ENCODE assay signal across 1 cellular context in the genomic region with DNA sequence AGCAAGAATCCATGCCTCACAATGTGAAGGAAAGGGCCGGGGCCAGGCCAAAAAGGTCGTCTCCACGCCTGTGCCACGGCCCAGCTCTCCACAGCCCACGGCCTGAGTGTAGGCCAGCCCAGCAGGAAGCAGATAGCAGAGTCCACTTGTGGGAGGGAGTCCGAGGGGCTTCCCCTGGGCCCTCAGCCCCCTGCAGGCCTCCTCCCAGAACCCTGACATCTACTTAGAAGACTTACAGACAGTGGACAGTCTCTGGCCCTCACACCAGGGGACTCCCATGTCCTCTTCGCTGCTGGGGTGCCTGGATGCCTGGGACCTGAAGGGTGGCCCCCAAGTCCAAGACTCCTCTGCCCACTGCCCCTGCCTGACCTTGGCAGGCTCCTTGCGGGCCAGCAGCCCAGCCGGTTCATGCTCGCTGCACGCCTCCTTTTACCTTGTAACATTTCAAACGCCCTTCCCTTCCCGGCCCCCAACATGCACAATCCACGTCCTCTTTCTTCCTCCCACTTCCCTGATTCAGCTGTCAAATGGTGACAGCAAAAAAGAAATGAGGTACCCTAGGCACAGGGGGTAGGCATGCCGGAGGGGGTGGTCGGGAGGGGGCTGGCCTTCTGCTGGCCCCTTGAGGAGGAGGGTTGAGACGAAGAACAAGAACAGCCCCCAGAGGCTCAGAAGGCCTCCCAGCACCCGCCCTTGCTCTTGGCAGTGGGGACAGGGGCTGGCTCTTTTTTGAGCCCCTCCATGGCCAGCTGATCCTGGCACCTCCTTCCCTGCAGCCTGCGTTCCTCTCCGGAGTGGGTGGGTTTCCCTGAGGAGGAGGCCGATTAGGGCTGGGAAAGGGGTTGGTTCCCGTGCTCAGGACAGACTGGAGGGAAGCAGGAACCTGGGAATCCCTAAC.
TF ChIP-seq lines count a peak whose summit lies in the region.

No MANE protein-coding gene starts in this region.

TF ChIP-seq in K562, 482 proteins besides CTCF, POLR2A, EP300 and RAD21 (continued from another document):
- TF ChIP-seq, protein P1, sequence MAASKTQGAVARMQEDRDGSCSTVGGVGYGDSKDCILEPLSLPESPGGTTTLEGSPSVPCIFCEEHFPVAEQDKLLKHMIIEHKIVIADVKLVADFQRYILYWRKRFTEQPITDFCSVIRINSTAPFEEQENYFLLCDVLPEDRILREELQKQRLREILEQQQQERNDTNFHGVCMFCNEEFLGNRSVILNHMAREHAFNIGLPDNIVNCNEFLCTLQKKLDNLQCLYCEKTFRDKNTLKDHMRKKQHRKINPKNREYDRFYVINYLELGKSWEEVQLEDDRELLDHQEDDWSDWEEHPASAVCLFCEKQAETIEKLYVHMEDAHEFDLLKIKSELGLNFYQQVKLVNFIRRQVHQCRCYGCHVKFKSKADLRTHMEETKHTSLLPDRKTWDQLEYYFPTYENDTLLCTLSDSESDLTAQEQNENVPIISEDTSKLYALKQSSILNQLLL (CRISPR knock-in tag; IDR thresholded peaks at IDR 0.05; ENCODE audit: borderline replicate concordance), result no peak
- TF ChIP-seq TCF3 (CRISPR knock-in tag; IDR thresholded peaks at IDR 0.05), result peak; percentile 26; the same call in 1 of the 2 replicates
- TF ChIP-seq SMARCB1 (IDR thresholded peaks at IDR 0.05; ENCODE audit: insufficient read length, low read depth), result no peak
- peak; percentile 85; the same call in 1 of the 2 replicates for TF ChIP-seq NR1H2 (CRISPR knock-in tag; IDR thresholded peaks at IDR 0.05)
- peak; percentile 77 for TF ChIP-seq NFRKB (IDR thresholded peaks at IDR 0.05; ENCODE audit: low read depth)
- no peak for TF ChIP-seq GABPA (tag; conservative IDR thresholded peaks at IDR 0.05; ENCODE audit: low read depth)
- TF ChIP-seq RBM22 (IDR thresholded peaks at IDR 0.05; ENCODE audit: low read depth, low read length, poor library complexity, severe bottlenecking), result no peak
- TF ChIP-seq NR2C1 (IDR thresholded peaks at IDR 0.05), result no peak; the same call in 1 of the 2 replicates
- TF ChIP-seq NR2C1 (tag; IDR thresholded peaks at IDR 0.05), result 0 out of 2 replicates have a peak, but pooled peaks have one; percentile 3
- no peak for TF ChIP-seq KLF13 (tag; IDR thresholded peaks at IDR 0.05; ENCODE audit: borderline replicate concordance, low read depth)
- TF ChIP-seq ZNF77 (CRISPR knock-in tag; IDR thresholded peaks at IDR 0.05), result no peak
- TF ChIP-seq, protein P2, sequence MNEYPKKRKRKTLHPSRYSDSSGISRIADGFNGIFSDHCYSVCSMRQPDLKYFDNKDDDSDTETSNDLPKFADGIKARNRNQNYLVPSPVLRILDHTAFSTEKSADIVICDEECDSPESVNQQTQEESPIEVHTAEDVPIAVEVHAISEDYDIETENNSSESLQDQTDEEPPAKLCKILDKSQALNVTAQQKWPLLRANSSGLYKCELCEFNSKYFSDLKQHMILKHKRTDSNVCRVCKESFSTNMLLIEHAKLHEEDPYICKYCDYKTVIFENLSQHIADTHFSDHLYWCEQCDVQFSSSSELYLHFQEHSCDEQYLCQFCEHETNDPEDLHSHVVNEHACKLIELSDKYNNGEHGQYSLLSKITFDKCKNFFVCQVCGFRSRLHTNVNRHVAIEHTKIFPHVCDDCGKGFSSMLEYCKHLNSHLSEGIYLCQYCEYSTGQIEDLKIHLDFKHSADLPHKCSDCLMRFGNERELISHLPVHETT (CRISPR knock-in tag; conservative IDR thresholded peaks at IDR 0.05 in 1 of 2, IDR thresholded peaks at IDR 0.05 in 1 of 2), result peak in 1 of 2 experiments; percentile 50; a peak in 1 of 4 replicates
- TF ChIP-seq CBFB (CRISPR knock-in tag; IDR thresholded peaks at IDR 0.05), result 0 out of 2 replicates have a peak, but pooled peaks have one; percentile 7
- TF ChIP-seq, protein P3, sequence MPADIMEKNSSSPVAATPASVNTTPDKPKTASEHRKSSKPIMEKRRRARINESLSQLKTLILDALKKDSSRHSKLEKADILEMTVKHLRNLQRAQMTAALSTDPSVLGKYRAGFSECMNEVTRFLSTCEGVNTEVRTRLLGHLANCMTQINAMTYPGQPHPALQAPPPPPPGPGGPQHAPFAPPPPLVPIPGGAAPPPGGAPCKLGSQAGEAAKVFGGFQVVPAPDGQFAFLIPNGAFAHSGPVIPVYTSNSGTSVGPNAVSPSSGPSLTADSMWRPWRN (IDR thresholded peaks at IDR 0.05; ENCODE audit: low read depth), result no peak
- TF ChIP-seq TEAD4 (IDR thresholded peaks at IDR 0.05; ENCODE audit: low read length), result no peak
- no peak for TF ChIP-seq TEAD4 (CRISPR knock-in tag; IDR thresholded peaks at IDR 0.05; ENCODE audit: borderline replicate concordance)
- TF ChIP-seq SNRNP70 (optimal IDR thresholded peaks at IDR 0.05; ENCODE audit: low read depth, low read length), result no peak
- TF ChIP-seq ZNF124 (CRISPR knock-in tag; IDR thresholded peaks at IDR 0.05), result no peak
- no peak for TF ChIP-seq FOXM1 (IDR thresholded peaks at IDR 0.05; ENCODE audit: low read depth)
- TF ChIP-seq FOXM1 (CRISPR knock-in tag; IDR thresholded peaks at IDR 0.05; ENCODE audit: low read depth), result peak; percentile 13; the same call in 1 of the 2 replicates
- 0 out of 2 replicates have a peak, but pooled peaks have one; percentile 21 for TF ChIP-seq XRCC5 (IDR thresholded peaks at IDR 0.05; ENCODE audit: low read depth, low read length)
- no peak for TF ChIP-seq SMC3 (conservative IDR thresholded peaks at IDR 0.05; ENCODE audit: insufficient read depth, low read depth, low read length)
- TF ChIP-seq, protein P4, sequence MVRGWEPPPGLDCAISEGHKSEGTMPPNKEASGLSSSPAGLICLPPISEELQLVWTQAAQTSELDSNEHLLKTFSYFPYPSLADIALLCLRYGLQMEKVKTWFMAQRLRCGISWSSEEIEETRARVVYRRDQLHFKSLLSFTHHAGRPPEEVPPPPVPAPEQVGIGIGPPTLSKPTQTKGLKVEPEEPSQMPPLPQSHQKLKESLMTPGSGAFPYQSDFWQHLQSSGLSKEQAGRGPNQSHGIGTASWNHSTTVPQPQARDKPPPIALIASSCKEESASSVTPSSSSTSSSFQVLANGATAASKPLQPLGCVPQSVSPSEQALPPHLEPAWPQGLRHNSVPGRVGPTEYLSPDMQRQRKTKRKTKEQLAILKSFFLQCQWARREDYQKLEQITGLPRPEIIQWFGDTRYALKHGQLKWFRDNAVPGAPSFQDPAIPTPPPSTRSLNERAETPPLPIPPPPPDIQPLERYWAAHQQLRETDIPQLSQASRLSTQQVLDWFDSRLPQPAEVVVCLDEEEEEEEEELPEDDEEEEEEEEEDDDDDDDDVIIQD (CRISPR knock-in tag; IDR thresholded peaks at IDR 0.05), result no peak
- TF ChIP-seq, protein P5, sequence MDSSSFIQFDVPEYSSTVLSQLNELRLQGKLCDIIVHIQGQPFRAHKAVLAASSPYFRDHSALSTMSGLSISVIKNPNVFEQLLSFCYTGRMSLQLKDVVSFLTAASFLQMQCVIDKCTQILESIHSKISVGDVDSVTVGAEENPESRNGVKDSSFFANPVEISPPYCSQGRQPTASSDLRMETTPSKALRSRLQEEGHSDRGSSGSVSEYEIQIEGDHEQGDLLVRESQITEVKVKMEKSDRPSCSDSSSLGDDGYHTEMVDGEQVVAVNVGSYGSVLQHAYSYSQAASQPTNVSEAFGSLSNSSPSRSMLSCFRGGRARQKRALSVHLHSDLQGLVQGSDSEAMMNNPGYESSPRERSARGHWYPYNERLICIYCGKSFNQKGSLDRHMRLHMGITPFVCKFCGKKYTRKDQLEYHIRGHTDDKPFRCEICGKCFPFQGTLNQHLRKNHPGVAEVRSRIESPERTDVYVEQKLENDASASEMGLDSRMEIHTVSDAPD (CRISPR knock-in tag; IDR thresholded peaks at IDR 0.05), result no peak
- TF ChIP-seq, protein P6, sequence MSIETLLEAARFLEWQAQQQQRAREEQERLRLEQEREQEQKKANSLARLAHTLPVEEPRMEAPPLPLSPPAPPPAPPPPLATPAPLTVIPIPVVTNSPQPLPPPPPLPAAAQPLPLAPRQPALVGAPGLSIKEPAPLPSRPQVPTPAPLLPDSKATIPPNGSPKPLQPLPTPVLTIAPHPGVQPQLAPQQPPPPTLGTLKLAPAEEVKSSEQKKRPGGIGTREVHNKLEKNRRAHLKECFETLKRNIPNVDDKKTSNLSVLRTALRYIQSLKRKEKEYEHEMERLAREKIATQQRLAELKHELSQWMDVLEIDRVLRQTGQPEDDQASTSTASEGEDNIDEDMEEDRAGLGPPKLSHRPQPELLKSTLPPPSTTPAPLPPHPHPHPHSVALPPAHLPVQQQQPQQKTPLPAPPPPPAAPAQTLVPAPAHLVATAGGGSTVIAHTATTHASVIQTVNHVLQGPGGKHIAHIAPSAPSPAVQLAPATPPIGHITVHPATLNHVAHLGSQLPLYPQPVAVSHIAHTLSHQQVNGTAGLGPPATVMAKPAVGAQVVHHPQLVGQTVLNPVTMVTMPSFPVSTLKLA (conservative IDR thresholded peaks at IDR 0.05), result peak in 1 of 2 experiments; percentile 46; a peak in 3 of 4 replicates
- no peak for TF ChIP-seq ZNF699 (CRISPR knock-in tag; IDR thresholded peaks at IDR 0.05; ENCODE audit: insufficient replicate concordance)
- no peak for TF ChIP-seq ZNF232 (CRISPR knock-in tag; IDR thresholded peaks at IDR 0.05)
- TF ChIP-seq TAF9B (IDR thresholded peaks at IDR 0.05; ENCODE audit: partially characterized antibody), result peak; percentile 21
- TF ChIP-seq ZNF707 (CRISPR knock-in tag; conservative IDR thresholded peaks at IDR 0.05), result no peak
- TF ChIP-seq SPI1 (IDR thresholded peaks at IDR 0.05; ENCODE audit: borderline replicate concordance, low read depth, low read length), result peak; percentile 67; the same call in 1 of the 2 replicates
- no peak for TF ChIP-seq GTF2F1 (IDR thresholded peaks at IDR 0.05; ENCODE audit: low read depth, low read length)
- TF ChIP-seq EP400 (IDR thresholded peaks at IDR 0.05), result 0 out of 2 replicates have a peak, but pooled peaks have one; percentile 9
- TF ChIP-seq, protein P7, sequence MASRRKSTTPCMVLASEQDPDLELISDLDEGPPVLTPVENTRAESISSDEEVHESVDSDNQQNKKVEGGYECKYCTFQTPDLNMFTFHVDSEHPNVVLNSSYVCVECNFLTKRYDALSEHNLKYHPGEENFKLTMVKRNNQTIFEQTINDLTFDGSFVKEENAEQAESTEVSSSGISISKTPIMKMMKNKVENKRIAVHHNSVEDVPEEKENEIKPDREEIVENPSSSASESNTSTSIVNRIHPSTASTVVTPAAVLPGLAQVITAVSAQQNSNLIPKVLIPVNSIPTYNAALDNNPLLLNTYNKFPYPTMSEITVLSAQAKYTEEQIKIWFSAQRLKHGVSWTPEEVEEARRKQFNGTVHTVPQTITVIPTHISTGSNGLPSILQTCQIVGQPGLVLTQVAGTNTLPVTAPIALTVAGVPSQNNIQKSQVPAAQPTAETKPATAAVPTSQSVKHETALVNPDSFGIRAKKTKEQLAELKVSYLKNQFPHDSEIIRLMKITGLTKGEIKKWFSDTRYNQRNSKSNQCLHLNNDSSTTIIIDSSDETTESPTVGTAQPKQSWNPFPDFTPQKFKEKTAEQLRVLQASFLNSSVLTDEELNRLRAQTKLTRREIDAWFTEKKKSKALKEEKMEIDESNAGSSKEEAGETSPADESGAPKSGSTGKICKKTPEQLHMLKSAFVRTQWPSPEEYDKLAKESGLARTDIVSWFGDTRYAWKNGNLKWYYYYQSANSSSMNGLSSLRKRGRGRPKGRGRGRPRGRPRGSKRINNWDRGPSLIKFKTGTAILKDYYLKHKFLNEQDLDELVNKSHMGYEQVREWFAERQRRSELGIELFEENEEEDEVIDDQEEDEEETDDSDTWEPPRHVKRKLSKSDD (conservative IDR thresholded peaks at IDR 0.05; ENCODE audit: low read length), result no peak
- TF ChIP-seq, protein P8, sequence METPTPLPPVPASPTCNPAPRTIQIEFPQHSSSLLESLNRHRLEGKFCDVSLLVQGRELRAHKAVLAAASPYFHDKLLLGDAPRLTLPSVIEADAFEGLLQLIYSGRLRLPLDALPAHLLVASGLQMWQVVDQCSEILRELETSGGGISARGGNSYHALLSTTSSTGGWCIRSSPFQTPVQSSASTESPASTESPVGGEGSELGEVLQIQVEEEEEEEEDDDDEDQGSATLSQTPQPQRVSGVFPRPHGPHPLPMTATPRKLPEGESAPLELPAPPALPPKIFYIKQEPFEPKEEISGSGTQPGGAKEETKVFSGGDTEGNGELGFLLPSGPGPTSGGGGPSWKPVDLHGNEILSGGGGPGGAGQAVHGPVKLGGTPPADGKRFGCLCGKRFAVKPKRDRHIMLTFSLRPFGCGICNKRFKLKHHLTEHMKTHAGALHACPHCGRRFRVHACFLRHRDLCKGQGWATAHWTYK (CRISPR knock-in tag; IDR thresholded peaks at IDR 0.05), result peak; percentile 55; the same call in 1 of the 2 replicates
- TF ChIP-seq ZFP30 (CRISPR knock-in tag; IDR thresholded peaks at IDR 0.05; ENCODE audit: borderline replicate concordance), result no peak
- TF ChIP-seq CREB1 (IDR thresholded peaks at IDR 0.05), result no peak
- 0 out of 2 replicates have a peak, but pooled peaks have one; percentile 13 for TF ChIP-seq CREB1 (CRISPR knock-in tag; IDR thresholded peaks at IDR 0.05)
- no peak for TF ChIP-seq CC2D1A (IDR thresholded peaks at IDR 0.05)
- TF ChIP-seq RBM14 (IDR thresholded peaks at IDR 0.05; ENCODE audit: borderline replicate concordance, insufficient read depth, low read depth, low read length), result no peak
- TF ChIP-seq, protein P9, sequence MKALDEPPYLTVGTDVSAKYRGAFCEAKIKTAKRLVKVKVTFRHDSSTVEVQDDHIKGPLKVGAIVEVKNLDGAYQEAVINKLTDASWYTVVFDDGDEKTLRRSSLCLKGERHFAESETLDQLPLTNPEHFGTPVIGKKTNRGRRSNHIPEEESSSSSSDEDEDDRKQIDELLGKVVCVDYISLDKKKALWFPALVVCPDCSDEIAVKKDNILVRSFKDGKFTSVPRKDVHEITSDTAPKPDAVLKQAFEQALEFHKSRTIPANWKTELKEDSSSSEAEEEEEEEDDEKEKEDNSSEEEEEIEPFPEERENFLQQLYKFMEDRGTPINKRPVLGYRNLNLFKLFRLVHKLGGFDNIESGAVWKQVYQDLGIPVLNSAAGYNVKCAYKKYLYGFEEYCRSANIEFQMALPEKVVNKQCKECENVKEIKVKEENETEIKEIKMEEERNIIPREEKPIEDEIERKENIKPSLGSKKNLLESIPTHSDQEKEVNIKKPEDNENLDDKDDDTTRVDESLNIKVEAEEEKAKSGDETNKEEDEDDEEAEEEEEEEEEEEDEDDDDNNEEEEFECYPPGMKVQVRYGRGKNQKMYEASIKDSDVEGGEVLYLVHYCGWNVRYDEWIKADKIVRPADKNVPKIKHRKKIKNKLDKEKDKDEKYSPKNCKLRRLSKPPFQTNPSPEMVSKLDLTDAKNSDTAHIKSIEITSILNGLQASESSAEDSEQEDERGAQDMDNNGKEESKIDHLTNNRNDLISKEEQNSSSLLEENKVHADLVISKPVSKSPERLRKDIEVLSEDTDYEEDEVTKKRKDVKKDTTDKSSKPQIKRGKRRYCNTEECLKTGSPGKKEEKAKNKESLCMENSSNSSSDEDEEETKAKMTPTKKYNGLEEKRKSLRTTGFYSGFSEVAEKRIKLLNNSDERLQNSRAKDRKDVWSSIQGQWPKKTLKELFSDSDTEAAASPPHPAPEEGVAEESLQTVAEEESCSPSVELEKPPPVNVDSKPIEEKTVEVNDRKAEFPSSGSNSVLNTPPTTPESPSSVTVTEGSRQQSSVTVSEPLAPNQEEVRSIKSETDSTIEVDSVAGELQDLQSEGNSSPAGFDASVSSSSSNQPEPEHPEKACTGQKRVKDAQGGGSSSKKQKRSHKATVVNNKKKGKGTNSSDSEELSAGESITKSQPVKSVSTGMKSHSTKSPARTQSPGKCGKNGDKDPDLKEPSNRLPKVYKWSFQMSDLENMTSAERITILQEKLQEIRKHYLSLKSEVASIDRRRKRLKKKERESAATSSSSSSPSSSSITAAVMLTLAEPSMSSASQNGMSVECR (CRISPR knock-in tag; IDR thresholded peaks at IDR 0.05), result peak; percentile 55; the same call in 1 of the 2 replicates
- TF ChIP-seq ZZZ3 (IDR thresholded peaks at IDR 0.05), result no peak
- TF ChIP-seq ZNF324 (CRISPR knock-in tag; IDR thresholded peaks at IDR 0.05), result no peak
- TF ChIP-seq ZBTB17 (CRISPR knock-in tag; IDR thresholded peaks at IDR 0.05), result no peak
- TF ChIP-seq HNRNPL (IDR thresholded peaks at IDR 0.05; ENCODE audit: low read depth, low read length), result no peak
